Comparison of ENCODE assay signal across 8 cellular contexts in the genomic region with DNA sequence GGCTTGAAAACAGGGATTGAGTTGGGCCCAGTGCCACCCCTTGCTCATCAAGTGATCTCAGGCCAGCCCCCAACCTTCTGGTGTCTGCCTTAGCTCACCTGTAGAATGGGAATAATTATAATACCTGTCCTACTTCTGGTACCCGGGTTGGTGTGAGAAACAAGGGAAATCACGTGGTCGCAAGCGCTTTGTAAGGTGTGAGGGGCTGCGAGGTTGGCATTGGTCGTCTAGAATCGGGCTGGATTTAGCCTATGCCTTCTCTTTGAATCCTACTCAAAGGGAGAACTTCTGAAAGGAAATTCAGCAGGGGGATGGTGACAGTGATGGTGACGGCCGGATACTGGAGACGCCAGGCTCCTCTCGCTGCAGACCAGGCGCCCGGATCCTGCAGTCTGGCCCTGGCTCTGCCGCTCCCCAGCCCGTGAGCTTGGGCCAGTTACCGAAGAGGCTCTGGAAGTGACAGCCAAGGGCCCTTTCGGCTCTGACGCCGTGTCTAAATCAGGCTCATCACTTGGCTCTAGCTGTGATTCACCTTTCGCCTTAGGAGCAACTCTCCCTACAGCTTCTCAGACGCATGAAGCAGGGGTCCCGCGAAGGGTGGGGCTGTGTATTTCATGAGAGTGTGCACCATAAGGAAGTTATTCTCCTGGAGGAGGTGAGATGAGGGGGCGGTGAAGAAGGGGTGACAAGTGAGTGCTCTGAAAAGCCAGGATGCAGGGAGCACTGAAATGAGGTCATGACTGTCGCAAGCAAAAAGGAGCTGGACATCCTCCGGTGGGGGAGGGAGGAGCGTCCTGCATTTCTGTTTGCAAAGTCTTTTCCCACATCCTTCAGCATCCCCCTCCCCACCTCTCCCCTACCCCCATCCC.
DNase-seq lines count a peak whose midpoint lies in the region; TF ChIP-seq lines count a peak whose summit lies in the region.

No MANE protein-coding gene starts in this region.

- no peak for TF ChIP-seq CTCF in GM06990 (IDR thresholded peaks at IDR 0.05; ENCODE audit: insufficient read depth, low read length, poor library complexity, severe bottlenecking)

- no peaks in the 10 kb centered on the region for H3K36me3 ChIP-seq in GM06990 (ENCODE audit: control insufficient read depth, insufficient read depth, low read length)

- DNase-seq in GM06990 (ENCODE audit: extremely low read depth, insufficient read length) (no peak), hepatic stellate cell (ENCODE audit: low spot score) (peak; percentile 1), retina (peak; percentile 70), middle frontal gyrus (ENCODE audit: extremely low spot score, low spot score) (no peak), germinal center (ENCODE audit: low spot score) (no peak)
- peak; percentile 15 for DNase-seq in activated CD8-positive, alpha-beta memory T cell treated with anti-CD3 and anti-CD28 coated beads, Interleukin-2, amount 50 U/mL, for 4 hours
- no peak for DNase-seq in activated CD4-positive, alpha-beta T cell treated with anti-CD3 and anti-CD28 coated beads for 4 hours
- no peak for DNase-seq in stimulated activated CD8-positive, alpha-beta memory T cell treated with anti-CD3 and anti-CD28 coated beads, Interleukin-4, amount 100 ng/mL, for 48 hours

- peaks cover 1% of the 10 kb centered on the region; the same call in 1 of the 2 replicates for H3K27me3 ChIP-seq in GM06990 (replicated peaks; ENCODE audit: control insufficient read depth, insufficient read depth, low read length)

- H3K4me3 ChIP-seq in GM06990 (replicated peaks; ENCODE audit: low read depth, low read length): peak overlapping the region; percentile 37

Comparison
In these comparisons a context has a peak if more than half of its experiments do, and no peak if none do; other contexts are left out.
1. DNase-seq: peak in activated CD8-positive, alpha-beta memory T cell treated with anti-CD3 and anti-CD28 coated beads, Interleukin-2, amount 50 U/mL, for 4 hours (single experiment), hepatic stellate cell (single experiment) and retina (single experiment); none in GM06990 (single experiment), middle frontal gyrus (single experiment), activated CD4-positive, alpha-beta T cell treated with anti-CD3 and anti-CD28 coated beads for 4 hours (0 of 2), germinal center (single experiment) and stimulated activated CD8-positive, alpha-beta memory T cell treated with anti-CD3 and anti-CD28 coated beads, Interleukin-4, amount 100 ng/mL, for 48 hours (single experiment).